ENCODE assay signal across 12 cellular contexts in genomic region chr1:91968334-91968733, GRCh38. TPM values are rescaled to one million over a fixed set of nuclear protein-coding genes. Genes with fewer than 3 reads are reported as not detected.
"Had no signal": no experiment of that assay in that cellular context is flagged by ENCODE, and none has a peak within 500 bp of the region (broad histone marks: within the 10 kb centered on the region; RNA-seq: fewer than 3 reads in every experiment).

No MANE protein-coding gene starts in this region.

- DNase-seq: GM23248, GOT3, H7, H9, HCEC 1CT, HFFc6 had no signal

- H3K9ac ChIP-seq: GM23248 had no signal

- H3K27ac Mint-ChIP-seq: GM23338, H9, HFFc6 had no signal

- H3K4me3 ChIP-seq: GM23248, GM23338, HAP-1 had no signal

- FAIRE-seq: H1, H54 had no signal

- H3K4me3 Mint-ChIP-seq: GM23338, H9, HFFc6 had no signal

- H3K9me3 Mint-ChIP-seq: GM23338, H9, HFFc6 had no signal

- H3K27ac ChIP-seq: GM23248 had no signal

- H3K4me1 ChIP-seq: HAP-1 had no signal

- H3K36me3 ChIP-seq: HAP-1 had no signal

- H3K4me2 ChIP-seq: GM23338 had no signal

- ATAC-seq: GM23338, HCT116 had no signal

- H3K9me3 ChIP-seq: HAP-1 had no signal

- H2AFZ ChIP-seq: GM23248, GM23338 had no signal

- H3K4me1 Mint-ChIP-seq: GM23338, H9 had no signal

RNA-seq across cellular contexts. Expression of gene BRDT, which starts 19.1 kb away (rescaled TPM):
- total RNA-seq: GM23248, H1, H4, HFFc6 had no signal
- polyA plus RNA-seq: GM23248 had no signal
